In the genomic region with DNA sequence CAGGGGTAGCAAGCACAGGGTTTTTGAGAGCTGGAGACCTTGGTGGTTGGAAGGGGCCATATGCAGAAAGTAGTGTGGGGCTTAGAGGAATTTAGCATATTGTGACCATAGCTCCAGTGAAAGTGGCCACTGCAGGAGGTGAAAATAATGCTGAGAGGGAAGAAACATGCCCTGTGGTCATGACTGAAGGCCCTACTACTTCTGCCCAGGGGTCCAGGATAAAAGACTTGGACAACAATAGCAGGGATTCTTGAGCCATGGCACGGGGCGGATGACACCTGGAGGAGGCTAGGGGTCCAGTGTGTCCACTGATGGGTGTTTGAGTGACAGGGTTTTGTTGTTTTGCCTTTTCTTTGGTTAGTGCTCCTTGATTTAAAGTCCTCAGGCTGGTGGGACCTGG, we compare ENCODE assay signal across 29 cellular contexts.
"Had no signal": no experiment of that assay in that cellular context is flagged by ENCODE, and none has a peak within 500 bp of the region (broad histone marks: within the 10 kb centered on the region; RNA-seq: fewer than 3 reads in every experiment).

No MANE protein-coding gene starts in this region.

- DNase-seq: activated CD4-positive, alpha-beta T cell treated with anti-CD3 and anti-CD28 coated beads for 48 hours; activated CD4-positive, alpha-beta T cell treated with anti-CD3 and anti-CD28 coated beads, Interleukin-2, amount 50 U/mL, for 48 hours; activated CD8-positive, alpha-beta memory T cell treated with anti-CD3 and anti-CD28 coated beads for 24 hours; activated effector memory CD4-positive, alpha-beta T cell treated with Interleukin-2 at 50 U/mL for 16 hours; activated naive CD4-positive, alpha-beta T cell treated with Interleukin-2 at 50 U/mL for 16 hours; adrenal gland; cerebellar nuclear complex; colonic mucosa; effector memory CD4-positive, alpha-beta T cell; gastrocnemius medialis; immature natural killer cell; kidney; left colon; mammary epithelial cell; midbrain; naive thymus-derived CD8-positive, alpha-beta T cell; right lobe of liver; stimulated activated CD4-positive, alpha-beta T cell treated with anti-CD3 and anti-CD28 coated beads, Interleukin-2, amount 100 ng/mL, for 48 hours; stimulated activated naive CD4-positive, alpha-beta T cell treated with Interleukin-2 at 50 U/mL for 16 hours; testis; transverse colon had no signal

- H3K27ac ChIP-seq: adrenal gland, ascending aorta, cardiac muscle cell, colonic mucosa, gastrocnemius medialis, hepatocyte, right lobe of liver, transverse colon, VCaP had no signal

- H3K36me3 Mint-ChIP-seq: activated naive CD8-positive, alpha-beta T cell; brain; immature natural killer cell; naive thymus-derived CD8-positive, alpha-beta T cell had no signal

- H3K4me1 ChIP-seq: adrenal gland, ascending aorta, colonic mucosa, gastrocnemius medialis, testis, transverse colon had no signal

- H3K27me3 Mint-ChIP-seq: activated naive CD8-positive, alpha-beta T cell; brain; naive thymus-derived CD8-positive, alpha-beta T cell; progenitor cell of endocrine pancreas had no signal

- ATAC-seq: activated CD4-positive, CD25-positive, alpha-beta regulatory T cell treated with anti-CD3 and anti-CD28 coated beads, Interleukin-2, amount 50 U/mL, for 24 hours; gastrocnemius medialis; left colon; naive thymus-derived CD8-positive, alpha-beta T cell; right lobe of liver had no signal

- H3K4me3 ChIP-seq: adrenal gland, ascending aorta, cardiac muscle cell, colonic mucosa, gastrocnemius medialis, hepatocyte, right lobe of liver, testis, transverse colon had no signal

- H3K27ac Mint-ChIP-seq: activated naive CD8-positive, alpha-beta T cell; immature natural killer cell; naive thymus-derived CD8-positive, alpha-beta T cell; progenitor cell of endocrine pancreas had no signal

- H3K9me3 ChIP-seq: adrenal gland, ascending aorta, colonic mucosa, gastrocnemius medialis, right lobe of liver, testis, transverse colon had no signal

- H3K4me3 Mint-ChIP-seq: activated naive CD8-positive, alpha-beta T cell; brain; immature natural killer cell; naive thymus-derived CD8-positive, alpha-beta T cell had no signal

- H3K36me3 ChIP-seq: adrenal gland, ascending aorta, cardiac muscle cell, colonic mucosa, gastrocnemius medialis, right lobe of liver, transverse colon had no signal

- H3K27me3 ChIP-seq: adrenal gland, ascending aorta, cardiac muscle cell, colonic mucosa, gastrocnemius medialis, hepatocyte, right lobe of liver, testis, transverse colon had no signal

- H3K4me1 Mint-ChIP-seq: brain; immature natural killer cell; naive thymus-derived CD8-positive, alpha-beta T cell had no signal
